Comparison of ENCODE assay signal across 9 cellular contexts in genomic region chr16:10827691-10828341, GRCh38. TPM values are rescaled to one million over a fixed set of nuclear protein-coding genes. Genes with fewer than 3 reads are reported as not detected.
DNase-seq lines count a peak whose midpoint lies in the region; ATAC-seq and TF ChIP-seq lines count a peak whose summit lies in the region.
"Had no signal": no experiment of that assay in that cellular context is flagged by ENCODE, and none has a peak within 500 bp of the region (broad histone marks: within the 10 kb centered on the region; RNA-seq: fewer than 3 reads in every experiment).

No MANE protein-coding gene starts in this region.

- H3K9me3 Mint-ChIP-seq in stimulated activated effector memory CD8-positive, alpha-beta T cell treated with anti-CD3 and anti-CD28 coated beads, Interleukin-12 subunit alpha, Interleukin-12 subunit beta, amount 100 ng/mL, for 72 hours: no peaks in the 10 kb centered on the region

- peak overlapping the region; percentile 70 for H3K27ac Mint-ChIP-seq in stimulated activated effector memory CD8-positive, alpha-beta T cell treated with anti-CD3 and anti-CD28 coated beads, Interleukin-12 subunit alpha, Interleukin-12 subunit beta, amount 100 ng/mL, for 72 hours

- peak; percentile 48 for DNase-seq in GOT3 (lab: John Stamatoyannopoulos, UW)
- peak; percentile 64 to 97 for DNase-seq in cardiac fibroblast (ENCODE audit: low read depth in 2 of 2)
- peak; percentile 77 for DNase-seq in left lobe of liver (ENCODE audit: low spot score)
- no peak for DNase-seq in stimulated activated effector memory CD8-positive, alpha-beta T cell treated with anti-CD3 and anti-CD28 coated beads, Interleukin-12 subunit alpha, Interleukin-12 subunit beta, amount 100 ng/mL, for 72 hours (ENCODE audit: low spot score in 2 of 2)
- DNase-seq in NCI-H1436 (lab: John Stamatoyannopoulos, UW): no peak
- DNase-seq in NCI-H345 treated with DMSO at 0.1 percent for 48 hours (lab: John Stamatoyannopoulos, UW; ENCODE audit: unreplicated experiment): no peak
- DNase-seq in activated CD8-positive, alpha-beta memory T cell treated with anti-CD3 and anti-CD28 coated beads, Interleukin-2, amount 50 U/mL, for 48 hours: no peak
- DNase-seq: T-helper 9 cell had no signal

- no peak for TF ChIP-seq CTCF in cardiac fibroblast (IDR thresholded peaks at IDR 0.05; ENCODE audit: low read depth, low read length)

- H3K4me3 ChIP-seq in cardiac fibroblast (replicated peaks in 1 of 2; ENCODE audit: low read depth in 2 of 2, low read length in 2 of 2): no peak overlapping the region

- ATAC-seq in left lobe of liver (peak; percentile 71), GM19467 (IDR thresholded peaks at IDR 0.05; ENCODE audit: unreplicated experiment) (no peak)
- ATAC-seq in stimulated activated effector memory CD8-positive, alpha-beta T cell treated with anti-CD3 and anti-CD28 coated beads, Interleukin-12 subunit alpha, Interleukin-12 subunit beta, amount 100 ng/mL, for 72 hours: no peak

- no peak overlapping the region for H3K4me3 Mint-ChIP-seq in stimulated activated effector memory CD8-positive, alpha-beta T cell treated with anti-CD3 and anti-CD28 coated beads, Interleukin-12 subunit alpha, Interleukin-12 subunit beta, amount 100 ng/mL, for 72 hours

- H3K36me3 Mint-ChIP-seq in stimulated activated effector memory CD8-positive, alpha-beta T cell treated with anti-CD3 and anti-CD28 coated beads, Interleukin-12 subunit alpha, Interleukin-12 subunit beta, amount 100 ng/mL, for 72 hours: no peaks in the 10 kb centered on the region

- no peaks in the 10 kb centered on the region for H3K4me1 Mint-ChIP-seq in stimulated activated effector memory CD8-positive, alpha-beta T cell treated with anti-CD3 and anti-CD28 coated beads, Interleukin-12 subunit alpha, Interleukin-12 subunit beta, amount 100 ng/mL, for 72 hours

RNA-seq across cellular contexts. Expression of gene TVP23A, which starts 9.2 kb away (rescaled TPM):
- not detected for total RNA-seq in left lobe of liver

RNA-seq across cellular contexts. Expression of gene CIITA, which starts 49.2 kb away (rescaled TPM):
- total RNA-seq in left lobe of liver: 1.7 TPM

Comparison
In these comparisons a context has a peak if more than half of its experiments do, and no peak if none do; other contexts are left out.
1. DNase-seq: peak in GOT3 (single experiment), cardiac fibroblast (2 of 2) and left lobe of liver (single experiment); none in stimulated activated effector memory CD8-positive, alpha-beta T cell treated with anti-CD3 and anti-CD28 coated beads, Interleukin-12 subunit alpha, Interleukin-12 subunit beta, amount 100 ng/mL, for 72 hours (0 of 2), NCI-H1436 (single experiment), NCI-H345 treated with DMSO at 0.1 percent for 48 hours (single experiment) and activated CD8-positive, alpha-beta memory T cell treated with anti-CD3 and anti-CD28 coated beads, Interleukin-2, amount 50 U/mL, for 48 hours (single experiment).